ENCODE assay signal across 1 cellular context in the genomic region with DNA sequence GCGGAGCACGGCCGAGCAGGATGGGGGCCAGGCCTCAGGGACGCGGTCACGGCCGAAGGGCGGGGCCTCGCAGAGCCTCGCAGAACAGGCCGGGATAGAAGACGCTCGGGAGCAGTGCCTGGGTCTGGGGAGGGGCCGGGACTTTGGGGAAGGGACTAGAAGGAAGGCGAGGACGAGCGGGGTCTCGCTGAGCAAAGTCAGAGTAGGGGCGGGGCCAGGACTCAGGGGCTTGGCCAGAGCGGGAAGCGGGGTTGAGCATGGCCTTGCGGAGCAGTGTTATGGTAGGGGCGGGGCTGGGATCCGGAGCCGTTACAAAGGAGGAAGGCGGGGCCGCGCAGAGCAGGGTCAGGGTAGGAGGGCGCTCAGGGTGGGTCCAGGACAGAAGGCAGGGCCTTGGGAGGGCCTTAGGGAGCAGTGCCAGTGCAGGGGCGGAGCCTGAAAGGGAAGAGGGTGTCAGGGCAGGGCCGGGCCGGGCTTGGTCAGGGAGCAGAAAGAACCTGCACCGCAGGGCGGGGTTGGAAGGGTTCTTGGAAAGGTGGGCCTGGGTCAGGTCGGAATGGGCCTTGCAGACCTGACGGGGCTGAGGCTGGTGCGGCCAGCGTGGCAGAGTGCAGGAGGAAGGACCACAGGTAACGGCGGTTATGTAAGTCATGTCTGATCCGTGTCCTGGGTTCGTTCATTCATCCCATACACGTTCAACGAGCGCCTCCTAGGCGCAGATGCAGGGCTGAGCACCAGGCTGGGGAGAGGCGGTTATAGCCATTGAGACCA.
TF ChIP-seq lines count a peak whose summit lies in the region.

No MANE protein-coding gene starts in this region.

TF ChIP-seq in liver, 16 proteins besides CTCF, POLR2A, EP300 and RAD21 (continued from another document):
- TF ChIP-seq, protein P1, sequence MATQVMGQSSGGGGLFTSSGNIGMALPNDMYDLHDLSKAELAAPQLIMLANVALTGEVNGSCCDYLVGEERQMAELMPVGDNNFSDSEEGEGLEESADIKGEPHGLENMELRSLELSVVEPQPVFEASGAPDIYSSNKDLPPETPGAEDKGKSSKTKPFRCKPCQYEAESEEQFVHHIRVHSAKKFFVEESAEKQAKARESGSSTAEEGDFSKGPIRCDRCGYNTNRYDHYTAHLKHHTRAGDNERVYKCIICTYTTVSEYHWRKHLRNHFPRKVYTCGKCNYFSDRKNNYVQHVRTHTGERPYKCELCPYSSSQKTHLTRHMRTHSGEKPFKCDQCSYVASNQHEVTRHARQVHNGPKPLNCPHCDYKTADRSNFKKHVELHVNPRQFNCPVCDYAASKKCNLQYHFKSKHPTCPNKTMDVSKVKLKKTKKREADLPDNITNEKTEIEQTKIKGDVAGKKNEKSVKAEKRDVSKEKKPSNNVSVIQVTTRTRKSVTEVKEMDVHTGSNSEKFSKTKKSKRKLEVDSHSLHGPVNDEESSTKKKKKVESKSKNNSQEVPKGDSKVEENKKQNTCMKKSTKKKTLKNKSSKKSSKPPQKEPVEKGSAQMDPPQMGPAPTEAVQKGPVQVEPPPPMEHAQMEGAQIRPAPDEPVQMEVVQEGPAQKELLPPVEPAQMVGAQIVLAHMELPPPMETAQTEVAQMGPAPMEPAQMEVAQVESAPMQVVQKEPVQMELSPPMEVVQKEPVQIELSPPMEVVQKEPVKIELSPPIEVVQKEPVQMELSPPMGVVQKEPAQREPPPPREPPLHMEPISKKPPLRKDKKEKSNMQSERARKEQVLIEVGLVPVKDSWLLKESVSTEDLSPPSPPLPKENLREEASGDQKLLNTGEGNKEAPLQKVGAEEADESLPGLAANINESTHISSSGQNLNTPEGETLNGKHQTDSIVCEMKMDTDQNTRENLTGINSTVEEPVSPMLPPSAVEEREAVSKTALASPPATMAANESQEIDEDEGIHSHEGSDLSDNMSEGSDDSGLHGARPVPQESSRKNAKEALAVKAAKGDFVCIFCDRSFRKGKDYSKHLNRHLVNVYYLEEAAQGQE (IDR thresholded peaks at IDR 0.05), result no peak
- no peak for TF ChIP-seq GABPA (IDR thresholded peaks at IDR 0.05 in 1 of 2, conservative IDR thresholded peaks at IDR 0.05 in 1 of 2)
- TF ChIP-seq HNF4G (IDR thresholded peaks at IDR 0.05), result no peak
- no peak for TF ChIP-seq FOXA1 (IDR thresholded peaks at IDR 0.05)
- TF ChIP-seq, protein P2, sequence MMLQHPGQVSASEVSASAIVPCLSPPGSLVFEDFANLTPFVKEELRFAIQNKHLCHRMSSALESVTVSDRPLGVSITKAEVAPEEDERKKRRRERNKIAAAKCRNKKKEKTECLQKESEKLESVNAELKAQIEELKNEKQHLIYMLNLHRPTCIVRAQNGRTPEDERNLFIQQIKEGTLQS (IDR thresholded peaks at IDR 0.05), result no peak
- TF ChIP-seq HNF4A (conservative IDR thresholded peaks at IDR 0.05), result peak; percentile 58 to 62
- peak; percentile 60 to 78 for TF ChIP-seq RXRA (IDR thresholded peaks at IDR 0.05)
- TF ChIP-seq TAF1 (conservative IDR thresholded peaks at IDR 0.05), result no peak
- peak in 1 of 2 donors; percentile 32 for TF ChIP-seq JUND (IDR thresholded peaks at IDR 0.05)
